In the genomic region with DNA sequence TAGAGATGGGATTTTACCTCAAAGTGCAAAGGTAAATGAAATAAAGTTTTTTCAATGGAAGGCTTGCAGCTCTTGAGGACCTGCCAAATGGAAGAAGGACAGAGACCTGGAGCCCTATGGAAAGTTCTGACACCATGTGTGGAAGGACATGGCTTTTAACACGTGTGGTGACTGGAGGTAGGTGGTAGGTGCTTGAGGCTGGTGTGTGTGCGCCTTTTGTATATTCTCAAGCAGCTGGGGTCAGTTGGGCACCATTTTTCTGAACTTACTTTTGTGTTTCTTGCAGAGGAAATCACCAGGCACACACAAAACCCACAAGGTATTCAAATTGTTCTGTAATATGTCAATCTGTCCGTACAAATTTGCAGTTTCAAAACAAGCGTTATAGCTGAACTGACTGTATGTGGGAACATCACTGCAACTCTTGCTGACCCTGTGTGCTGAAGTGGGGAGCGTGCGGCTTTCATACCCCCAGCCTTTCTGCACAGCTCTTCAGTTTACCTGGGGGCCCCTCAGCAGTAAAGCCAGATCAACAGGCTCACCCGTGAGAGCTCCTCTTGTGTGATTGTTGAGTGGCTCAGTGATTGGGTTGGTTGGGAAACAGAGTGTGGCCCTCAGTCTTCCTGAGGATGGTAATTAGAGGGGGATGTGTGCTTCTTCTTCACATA, we compare ENCODE assay signal across 15 cellular contexts. TPM values are rescaled to one million over a fixed set of nuclear protein-coding genes. Genes with fewer than 3 reads are reported as not detected.
A peak's percentile ranks its signal among the peaks of the same experiment; 100 is the strongest.
DNase-seq lines count a peak whose midpoint lies in the region; ATAC-seq and TF ChIP-seq lines count a peak whose summit lies in the region.
"Had no signal": no experiment of that assay in that cellular context is flagged by ENCODE, and none has a peak within 500 bp of the region (broad histone marks: within the 10 kb centered on the region; RNA-seq: fewer than 3 reads in every experiment).

No MANE protein-coding gene starts in this region.

- H3K4me1 ChIP-seq in PC-9 (replicated peaks; ENCODE audit: insufficient read depth): peaks cover 42% of the 10 kb centered on the region

- H2AFZ ChIP-seq in PC-9: no peak overlapping the region

- DNase-seq in NCI-H69 (lab: John Stamatoyannopoulos, UW) (peak; percentile 69), PC-9 (no peak), left lobe of liver (ENCODE audit: low spot score) (no peak), GOT3 (lab: John Stamatoyannopoulos, UW) (no peak), HFFc6 (no peak)
- no peak for DNase-seq in stimulated activated effector memory CD8-positive, alpha-beta T cell treated with anti-CD3 and anti-CD28 coated beads, Interleukin-12 subunit alpha, Interleukin-12 subunit beta, amount 100 ng/mL, for 72 hours (ENCODE audit: low spot score in 2 of 2)
- no peak for DNase-seq in stimulated activated naive B cell treated with anti-CD40 and anti-IgM and Interleukin-4, amounts not matched to agents 10 μg/mL and 1 μg/mL and 100 μg/mL, for 72 hours
- DNase-seq: ACHN, COR-L47, MG63, NCI-H187, NCI-H446, NCI-H774, SHP77 treated with DMSO at 0.1 percent for 48 hours had no signal

- POLR2A ChIA-PET in PC-9 (lab: Charles Lee; ENCODE audit: unreplicated experiment): no interaction called here

- no peak overlapping the region for H3K27ac ChIP-seq in PC-9

- H3K4me1 Mint-ChIP-seq in stimulated activated effector memory CD8-positive, alpha-beta T cell treated with anti-CD3 and anti-CD28 coated beads, Interleukin-12 subunit alpha, Interleukin-12 subunit beta, amount 100 ng/mL, for 72 hours: peaks cover 14% of the 10 kb centered on the region
- no peaks in the 10 kb centered on the region for H3K4me1 Mint-ChIP-seq in stimulated activated naive B cell treated with anti-CD40 and anti-IgM and Interleukin-4, amounts not matched to agents 10 μg/mL and 1 μg/mL and 100 μg/mL, for 72 hours
- peaks cover 20% of the 10 kb centered on the region for H3K4me1 Mint-ChIP-seq in HFFc6 (ENCODE audit: low read depth)

- H3K79me2 ChIP-seq in PC-9 (ENCODE audit: low read depth): no peaks in the 10 kb centered on the region

- TF ChIP-seq CTCF in PC-9 (conservative IDR thresholded peaks at IDR 0.05) (no peak), HFFc6 (IDR thresholded peaks at IDR 0.05) (no peak)

- no TSS peak for BruUV-seq in PC-9 (replicated peaks; lab: Mats Ljungman, UMichigan)

- H3K27me3 Mint-ChIP-seq in stimulated activated naive B cell treated with anti-CD40 and anti-IgM and Interleukin-4, amounts not matched to agents 10 μg/mL and 1 μg/mL and 100 μg/mL, for 72 hours: peaks cover 22 to 45% of the 10 kb centered on the region in 2 donors
- H3K27me3 Mint-ChIP-seq in HFFc6 (ENCODE audit: insufficient read depth): peaks cover 21% of the 10 kb centered on the region

- peaks cover 39% of the 10 kb centered on the region for H3K27me3 ChIP-seq in PC-9 (ENCODE audit: insufficient read depth, low read depth)

- no peaks in the 10 kb centered on the region for H3K36me3 Mint-ChIP-seq in stimulated activated effector memory CD8-positive, alpha-beta T cell treated with anti-CD3 and anti-CD28 coated beads, Interleukin-12 subunit alpha, Interleukin-12 subunit beta, amount 100 ng/mL, for 72 hours
- H3K36me3 Mint-ChIP-seq in stimulated activated naive B cell treated with anti-CD40 and anti-IgM and Interleukin-4, amounts not matched to agents 10 μg/mL and 1 μg/mL and 100 μg/mL, for 72 hours: no peaks in the 10 kb centered on the region
- no peaks in the 10 kb centered on the region for H3K36me3 Mint-ChIP-seq in HFFc6 (ENCODE audit: low read depth)

- H3K4me2 ChIP-seq in PC-9: peak overlapping the region; percentile 74

- H3K27ac Mint-ChIP-seq in stimulated activated effector memory CD8-positive, alpha-beta T cell treated with anti-CD3 and anti-CD28 coated beads, Interleukin-12 subunit alpha, Interleukin-12 subunit beta, amount 100 ng/mL, for 72 hours: no peak overlapping the region
- H3K27ac Mint-ChIP-seq in stimulated activated naive B cell treated with anti-CD40 and anti-IgM and Interleukin-4, amounts not matched to agents 10 μg/mL and 1 μg/mL and 100 μg/mL, for 72 hours: no peak overlapping the region
- no peak overlapping the region for H3K27ac Mint-ChIP-seq in HFFc6

- H4K20me1 ChIP-seq in PC-9 (ENCODE audit: insufficient read depth): no peaks in the 10 kb centered on the region

- no peak overlapping the region for H3K4me3 Mint-ChIP-seq in stimulated activated effector memory CD8-positive, alpha-beta T cell treated with anti-CD3 and anti-CD28 coated beads, Interleukin-12 subunit alpha, Interleukin-12 subunit beta, amount 100 ng/mL, for 72 hours
- H3K4me3 Mint-ChIP-seq in stimulated activated naive B cell treated with anti-CD40 and anti-IgM and Interleukin-4, amounts not matched to agents 10 μg/mL and 1 μg/mL and 100 μg/mL, for 72 hours: no peak overlapping the region
- H3K4me3 Mint-ChIP-seq in HFFc6: no peak overlapping the region

- H3K9me2 ChIP-seq in PC-9 (ENCODE audit: insufficient read depth): no peaks in the 10 kb centered on the region

- peak; percentile 55 for ATAC-seq in left lobe of liver
- ATAC-seq in stimulated activated effector memory CD8-positive, alpha-beta T cell treated with anti-CD3 and anti-CD28 coated beads, Interleukin-12 subunit alpha, Interleukin-12 subunit beta, amount 100 ng/mL, for 72 hours: peak; percentile 36
- ATAC-seq in stimulated activated naive B cell treated with anti-CD40 and anti-IgM and Interleukin-4, amounts not matched to agents 10 μg/mL and 1 μg/mL and 100 μg/mL, for 72 hours (replicated peaks): no peak
- no peak for ATAC-seq in GM21423 (IDR thresholded peaks at IDR 0.05; ENCODE audit: unreplicated experiment)

- intact Hi-C loops in PC-9 (cut with micrococcal nuclease; ENCODE audit: unreplicated experiment): no loop called here

- H3F3A ChIP-seq in PC-9 (ENCODE audit: insufficient read depth, low read depth): peaks cover 34% of the 10 kb centered on the region

- no peaks in the 10 kb centered on the region for H3K9me3 Mint-ChIP-seq in stimulated activated effector memory CD8-positive, alpha-beta T cell treated with anti-CD3 and anti-CD28 coated beads, Interleukin-12 subunit alpha, Interleukin-12 subunit beta, amount 100 ng/mL, for 72 hours
- H3K9me3 Mint-ChIP-seq in stimulated activated naive B cell treated with anti-CD40 and anti-IgM and Interleukin-4, amounts not matched to agents 10 μg/mL and 1 μg/mL and 100 μg/mL, for 72 hours: no peaks in the 10 kb centered on the region
- H3K9me3 Mint-ChIP-seq in HFFc6: no peaks in the 10 kb centered on the region

- no peaks in the 10 kb centered on the region for H3K36me3 ChIP-seq in PC-9 (ENCODE audit: low read depth)
- H3K36me3 ChIP-seq: MG63 had no signal

- H3K4me3 ChIP-seq in PC-9: no peak overlapping the region
- H3K4me3 ChIP-seq: MG63 had no signal

- H3K9me3 ChIP-seq in PC-9 (ENCODE audit: insufficient read depth, low read depth): no peaks in the 10 kb centered on the region
- H3K9me3 ChIP-seq: MG63 had no signal

- CTCF ChIA-PET in PC-9 (lab: Charles Lee): no interaction called here

RNA-seq across cellular contexts. Expression of a gene that starts 0.4 kb away (rescaled TPM):
- total RNA-seq in PC-9 (2021) (0.20 and 0.37 TPM in 2 replicates), left lobe of liver (22.4 TPM)
- under 1 TPM in 3 of 6 experiments, not detected in 3; 0.07 to 0.11 (median 0.09) TPM for total RNA-seq in HFFc6 (2021; fragmentation: NEBNext Ultra II Directional; extraction: Animal tissue kit (Norgen Biotek cat#: 25700))

Comparison
In these comparisons a context has a peak if more than half of its experiments do, and no peak if none do; other contexts are left out.
1. ATAC-seq: peak in left lobe of liver (single experiment) and stimulated activated effector memory CD8-positive, alpha-beta T cell treated with anti-CD3 and anti-CD28 coated beads, Interleukin-12 subunit alpha, Interleukin-12 subunit beta, amount 100 ng/mL, for 72 hours (single experiment); none in stimulated activated naive B cell treated with anti-CD40 and anti-IgM and Interleukin-4, amounts not matched to agents 10 μg/mL and 1 μg/mL and 100 μg/mL, for 72 hours (0 of 2) and GM21423 (single experiment).
2. RNA of a gene that starts 0.4 kb away (total RNA-seq): 22.4 TPM in left lobe of liver (single experiment); 0.20 to 0.37 TPM in PC-9 and 0.07 to 0.11 TPM in HFFc6; every median in the first group is over 10 times any median in the second.